18 cellular contexts compared by ENCODE assay signal in genomic region chr6:53378208-53378607, GRCh38.
"Had no signal": no experiment of that assay in that cellular context is flagged by ENCODE, and none has a peak within 500 bp of the region (broad histone marks: within the 10 kb centered on the region; RNA-seq: fewer than 3 reads in every experiment).

No MANE protein-coding gene starts in this region.

- H3K27ac ChIP-seq: brain microvascular endothelial cell, pancreas, sigmoid colon, spleen had no signal

- H3K9me3 ChIP-seq: pancreas, sigmoid colon, spleen had no signal

- H3K36me3 ChIP-seq: brain microvascular endothelial cell, pancreas, sigmoid colon, spleen had no signal

- FAIRE-seq: pancreas had no signal

- DNase-seq: activated B cell treated with CpG ODN at 0.5 μM for 24 hours; activated CD4-positive, alpha-beta memory T cell treated with anti-CD3 and anti-CD28 coated beads, Interleukin-2, amount 10 ng/mL, durations not matched to agents 7 days and 5 days; activated CD4-positive, alpha-beta T cell treated with anti-CD3 and anti-CD28 coated beads for 4 hours; activated CD8-positive, alpha-beta memory T cell treated with anti-CD3 and anti-CD28 coated beads, Interleukin-2, amount 10 ng/mL, durations not matched to agents 7 days and 5 days; activated naive CD4-positive, alpha-beta T cell; activated naive CD8-positive, alpha-beta T cell treated with anti-CD3 and anti-CD28 coated beads for 36 hours; anterior cingulate cortex; brain microvascular endothelial cell; cortex of kidney; hypothalamus; islet precursor cell; mesendoderm; natural killer cell; pancreas; sigmoid colon; spleen; stimulated activated CD4-positive, alpha-beta T cell treated with anti-CD3 and anti-CD28 coated beads, Interleukin-4, amount 100 ng/mL, for 4 hours had no signal

- ATAC-seq: activated CD8-positive, alpha-beta memory T cell treated with anti-CD3 and anti-CD28 coated beads, Interleukin-2, amount 10 ng/mL, durations not matched to agents 7 days and 5 days; natural killer cell; pancreas; stimulated activated memory B cell treated with anti-CD40 and anti-IgM and Interleukin-4, amounts not matched to agents 10 μg/mL and 1 μg/mL and 100 μg/mL, for 72 hours had no signal

- H3K4me3 ChIP-seq: pancreas, sigmoid colon, spleen had no signal

- H3K4me1 ChIP-seq: pancreas, sigmoid colon, spleen had no signal

- H3K27me3 ChIP-seq: brain microvascular endothelial cell, pancreas, sigmoid colon, spleen had no signal
